16 cellular contexts compared by ENCODE assay signal in the genomic region with DNA sequence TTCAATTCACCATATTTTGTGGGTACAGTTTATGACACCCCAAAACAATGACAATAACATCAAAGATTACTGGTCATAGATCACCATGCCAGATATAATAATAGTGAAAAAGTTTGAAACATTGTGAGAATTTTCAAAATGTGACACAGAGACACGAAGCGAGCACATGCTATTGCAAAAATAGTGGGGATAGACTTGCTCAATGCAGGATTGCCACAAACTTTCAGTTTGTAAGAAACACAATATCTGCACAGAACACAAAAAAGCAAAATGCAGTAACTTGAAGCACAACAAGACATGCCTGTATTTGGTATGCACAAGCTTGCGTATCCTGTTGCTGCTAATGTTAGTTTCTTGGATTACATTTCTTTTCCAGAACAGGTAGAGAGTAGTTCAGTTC. TPM values are rescaled to one million over a fixed set of nuclear protein-coding genes. Genes with fewer than 3 reads are reported as not detected.
"Had no signal": no experiment of that assay in that cellular context is flagged by ENCODE, and none has a peak within 500 bp of the region (broad histone marks: within the 10 kb centered on the region; RNA-seq: fewer than 3 reads in every experiment).

No MANE protein-coding gene starts in this region.

- H3K4me3 ChIP-seq: esophagus muscularis mucosa, mucosa of descending colon, upper lobe of left lung, uterus had no signal

- H3K36me3 ChIP-seq: esophagus muscularis mucosa, upper lobe of left lung, uterus had no signal

- H3K27me3 ChIP-seq: esophagus muscularis mucosa, upper lobe of left lung, uterus had no signal

- DNase-seq: effector memory CD4-positive, alpha-beta T cell; foreskin fibroblast; immature natural killer cell; kidney; left colon; mammary epithelial cell; mucosa of descending colon; naive thymus-derived CD8-positive, alpha-beta T cell; posterior cingulate gyrus; small intestine; stimulated activated CD4-positive, alpha-beta T cell treated with anti-CD3 and anti-CD28 coated beads, Interleukin-12 subunit alpha, Interleukin-12 subunit beta, amount 100 ng/mL, for 4 hours; stimulated activated naive CD4-positive, alpha-beta T cell; upper lobe of left lung; uterus had no signal

- H3K9me3 ChIP-seq: esophagus muscularis mucosa, mucosa of descending colon, upper lobe of left lung, uterus had no signal

- H3K27ac ChIP-seq: esophagus muscularis mucosa, upper lobe of left lung, uterus had no signal

- FAIRE-seq: endometrium, kidney, small intestine had no signal

- H3K4me1 ChIP-seq: esophagus muscularis mucosa, uterus had no signal

- ATAC-seq: left colon; mucosa of descending colon; naive thymus-derived CD8-positive, alpha-beta T cell had no signal

RNA-seq across cellular contexts. Expression of gene ARHGEF28, which starts 35.8 kb away (rescaled TPM):
- polyA plus RNA-seq: naive thymus-derived CD8-positive, alpha-beta T cell had no signal
